Comparison of ENCODE assay signal across 7 cellular contexts in the genomic region with DNA sequence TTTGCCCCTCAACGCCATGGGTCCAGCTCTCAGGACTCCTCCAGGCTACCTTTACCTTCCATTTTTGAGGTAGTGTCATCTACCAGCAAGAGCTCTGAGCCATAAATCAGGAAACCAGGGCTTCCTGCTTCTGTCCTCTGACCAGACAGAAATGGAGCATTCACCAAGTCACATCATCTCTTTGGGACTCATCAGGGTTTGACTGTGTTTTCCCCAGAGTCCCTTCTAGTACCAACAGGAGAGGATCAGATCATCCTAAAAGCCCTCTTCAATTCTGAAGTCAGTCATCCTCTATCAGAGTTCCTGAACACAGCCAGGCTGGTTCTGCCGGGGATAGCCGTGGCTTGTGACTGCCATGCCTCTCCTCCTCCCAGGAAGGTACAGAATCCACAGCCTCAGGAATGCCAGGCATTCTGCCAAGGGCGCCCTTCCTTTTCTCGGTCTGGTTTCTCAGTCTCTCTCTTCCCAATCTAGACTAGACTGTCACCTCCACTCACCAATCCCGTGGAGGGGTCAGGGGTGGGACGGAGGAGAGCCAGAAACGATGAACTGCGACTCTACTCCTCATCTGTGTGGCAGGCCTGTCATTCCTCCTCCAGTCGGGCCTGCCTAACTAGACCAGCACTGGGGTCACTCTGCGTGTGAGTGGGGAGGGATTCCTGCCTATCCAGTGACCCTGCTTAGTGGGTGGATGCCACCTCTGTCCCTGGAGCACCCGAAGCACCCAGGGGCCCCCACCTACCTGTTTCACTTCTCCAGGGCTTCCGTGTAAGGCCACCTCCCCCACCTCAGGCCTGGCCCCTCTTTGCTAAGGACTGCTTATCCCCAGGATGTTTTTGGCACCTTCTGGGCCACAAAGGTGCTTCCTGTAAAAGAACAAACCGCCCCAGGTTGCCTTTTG. TPM values are rescaled to one million over a fixed set of nuclear protein-coding genes. Genes with fewer than 3 reads are reported as not detected.
DNase-seq lines count a peak whose midpoint lies in the region; ATAC-seq lines count a peak whose summit lies in the region.

No MANE protein-coding gene starts in this region.

- peak; percentile 45 for DNase-seq in activated naive CD8-positive, alpha-beta T cell treated with anti-CD3 and anti-CD28 coated beads for 36 hours
- DNase-seq in immature natural killer cell, result no peak
- DNase-seq in NK-92 treated with Interleukin-12 subunit alpha and Interleukin-12 subunit beta, amount 100 ng/mL, for 24 hours (lab: John Stamatoyannopoulos, UW), result no peak

- no peaks in the 10 kb centered on the region for H3K36me3 Mint-ChIP-seq in activated naive CD8-positive, alpha-beta T cell treated with anti-CD3 and anti-CD28 coated beads for 36 hours
- H3K36me3 Mint-ChIP-seq in immature natural killer cell, result no peaks in the 10 kb centered on the region
- H3K36me3 Mint-ChIP-seq in stimulated activated memory B cell treated with anti-CD40 and anti-IgM and Interleukin-4, amounts not matched to agents 10 μg/mL and 1 μg/mL and 100 μg/mL, for 72 hours, result no peaks in the 10 kb centered on the region

- peak overlapping the region; percentile 93 for H3K27ac Mint-ChIP-seq in activated naive CD8-positive, alpha-beta T cell treated with anti-CD3 and anti-CD28 coated beads for 36 hours
- peak overlapping the region; percentile 84 to 93 (median 89) for H3K27ac Mint-ChIP-seq in immature natural killer cell
- peak overlapping the region; percentile 79 for H3K27ac Mint-ChIP-seq in stimulated activated memory B cell treated with anti-CD40 and anti-IgM and Interleukin-4, amounts not matched to agents 10 μg/mL and 1 μg/mL and 100 μg/mL, for 72 hours

- peak overlapping the region; percentile 74 for H3K4me3 Mint-ChIP-seq in activated naive CD8-positive, alpha-beta T cell treated with anti-CD3 and anti-CD28 coated beads for 36 hours
- peak overlapping the region in 1 of 5 donors; percentile 4 for H3K4me3 Mint-ChIP-seq in immature natural killer cell
- no peak overlapping the region for H3K4me3 Mint-ChIP-seq in stimulated activated memory B cell treated with anti-CD40 and anti-IgM and Interleukin-4, amounts not matched to agents 10 μg/mL and 1 μg/mL and 100 μg/mL, for 72 hours

- peak overlapping the region; percentile 89 for H3K27ac ChIP-seq in KOPT-K1 (ENCODE audit: low read depth, low read length, poor library complexity, severe bottlenecking)

- H3K4me1 Mint-ChIP-seq in activated naive CD8-positive, alpha-beta T cell treated with anti-CD3 and anti-CD28 coated beads for 36 hours, result peaks cover 63% of the 10 kb centered on the region
- H3K4me1 Mint-ChIP-seq in immature natural killer cell, result peaks cover 35 to 54% of the 10 kb centered on the region in 2 donors
- H3K4me1 Mint-ChIP-seq in stimulated activated memory B cell treated with anti-CD40 and anti-IgM and Interleukin-4, amounts not matched to agents 10 μg/mL and 1 μg/mL and 100 μg/mL, for 72 hours, result peaks cover 34% of the 10 kb centered on the region

- no peaks in the 10 kb centered on the region for H3K27me3 Mint-ChIP-seq in activated naive CD8-positive, alpha-beta T cell treated with anti-CD3 and anti-CD28 coated beads for 36 hours
- H3K27me3 Mint-ChIP-seq in immature natural killer cell (ENCODE audit: low read depth in 3 of 3), result peaks cover 0 to 3% (median 0%) of the 10 kb centered on the region in 3 donors
- no peaks in the 10 kb centered on the region for H3K27me3 Mint-ChIP-seq in stimulated activated memory B cell treated with anti-CD40 and anti-IgM and Interleukin-4, amounts not matched to agents 10 μg/mL and 1 μg/mL and 100 μg/mL, for 72 hours

- H3K9me3 Mint-ChIP-seq in activated naive CD8-positive, alpha-beta T cell treated with anti-CD3 and anti-CD28 coated beads for 36 hours, result no peaks in the 10 kb centered on the region
- no peaks in the 10 kb centered on the region for H3K9me3 Mint-ChIP-seq in immature natural killer cell
- H3K9me3 Mint-ChIP-seq in stimulated activated memory B cell treated with anti-CD40 and anti-IgM and Interleukin-4, amounts not matched to agents 10 μg/mL and 1 μg/mL and 100 μg/mL, for 72 hours, result no peaks in the 10 kb centered on the region

- H3K9me3 ChIP-seq in KOPT-K1 (ENCODE audit: insufficient read depth, low read length, poor library complexity, severe bottlenecking), result no peaks in the 10 kb centered on the region

- ATAC-seq in GM19463 (IDR thresholded peaks at IDR 0.05; ENCODE audit: unreplicated experiment) (peak; percentile 22), HG02623 (IDR thresholded peaks at IDR 0.05; ENCODE audit: unreplicated experiment) (no peak)
- ATAC-seq in stimulated activated memory B cell treated with anti-CD40 and anti-IgM and Interleukin-4, amounts not matched to agents 10 μg/mL and 1 μg/mL and 100 μg/mL, for 72 hours, result peak; percentile 65

- no peaks in the 10 kb centered on the region for H3K36me3 ChIP-seq in KOPT-K1 (ENCODE audit: insufficient read depth, low read length)

RNA-seq across cellular contexts. Expression of gene CCNL1, which starts 30.9 kb away (rescaled TPM):
- total RNA-seq in activated naive CD8-positive, alpha-beta T cell treated with anti-CD3 and anti-CD28 coated beads for 36 hours, result 100 to 1,000 TPM; 139 to 156 TPM
- polyA plus RNA-seq in immature natural killer cell, result 10 to 100 TPM; 35.3 to 87.6 (median 44.2) TPM
